22 cellular contexts compared by ENCODE assay signal in genomic region chr2:55138045-55138444, GRCh38.
A peak's percentile ranks its signal among the peaks of the same experiment; 100 is the strongest.
DNase-seq lines count a peak whose midpoint lies in the region; ATAC-seq and TF ChIP-seq lines count a peak whose summit lies in the region.
"Had no signal": no experiment of that assay in that cellular context is flagged by ENCODE, and none has a peak within 500 bp of the region (broad histone marks: within the 10 kb centered on the region; RNA-seq: fewer than 3 reads in every experiment).

No MANE protein-coding gene starts in this region.

- H3K9me3 Mint-ChIP-seq in stimulated activated effector memory CD8-positive, alpha-beta T cell treated with anti-CD3 and anti-CD28 coated beads, Interleukin-12 subunit alpha, Interleukin-12 subunit beta, amount 100 ng/mL, for 72 hours: no peaks in the 10 kb centered on the region
- H3K9me3 Mint-ChIP-seq: effector memory CD8-positive, alpha-beta T cell had no signal

- ATAC-seq in stimulated activated effector memory CD8-positive, alpha-beta T cell treated with anti-CD3 and anti-CD28 coated beads, Interleukin-12 subunit alpha, Interleukin-12 subunit beta, amount 100 ng/mL, for 72 hours: no peak
- ATAC-seq in HG03520 (IDR thresholded peaks at IDR 0.05; ENCODE audit: unreplicated experiment) (no peak), HG03432 (IDR thresholded peaks at IDR 0.05; ENCODE audit: unreplicated experiment) (no peak)
- ATAC-seq: activated naive CD4-positive, alpha-beta T cell treated with anti-CD3 and anti-CD28 coated beads, Interleukin-2, amount 50 U/mL, for 72 hours; effector memory CD8-positive, alpha-beta T cell; HCT116 had no signal

- H2AFZ ChIP-seq in OCI-LY3 (ENCODE audit: low read depth, low read length): no peak overlapping the region

- POLR2A ChIA-PET in AG04450 (lab: Yijun Ruan, JAX): interaction anchor here (0.8 to 2.3 kb wide), 2 partner anchors 17 to 23 kb away, joined by 7 read pairs; no protein-coding TSS in a partner anchor

- H3K27ac Mint-ChIP-seq in stimulated activated effector memory CD8-positive, alpha-beta T cell treated with anti-CD3 and anti-CD28 coated beads, Interleukin-12 subunit alpha, Interleukin-12 subunit beta, amount 100 ng/mL, for 72 hours: peak overlapping the region; percentile 18
- H3K27ac Mint-ChIP-seq: B cell; T-helper 2 cell treated with Interferon-gamma antibody and Interleukin-4, amounts not matched to agents 5 μg/mL and 100 μg/mL, for 36 hours had no signal

- H3K4me1 ChIP-seq in OCI-LY3 (ENCODE audit: low read length): peaks cover 47% of the 10 kb centered on the region
- H3K4me1 ChIP-seq in esophagus (ENCODE audit: control insufficient read depth in 2 of 2, insufficient read depth in 2 of 2, low read length in 1 of 2): peaks cover 4 to 8% of the 10 kb centered on the region in 2 donors

- peaks cover 13% of the 10 kb centered on the region for H3K4me1 Mint-ChIP-seq in stimulated activated effector memory CD8-positive, alpha-beta T cell treated with anti-CD3 and anti-CD28 coated beads, Interleukin-12 subunit alpha, Interleukin-12 subunit beta, amount 100 ng/mL, for 72 hours

- no peaks in the 10 kb centered on the region for H3K36me3 Mint-ChIP-seq in stimulated activated effector memory CD8-positive, alpha-beta T cell treated with anti-CD3 and anti-CD28 coated beads, Interleukin-12 subunit alpha, Interleukin-12 subunit beta, amount 100 ng/mL, for 72 hours
- H3K36me3 Mint-ChIP-seq: naive B cell had no signal

- H3K79me2 ChIP-seq in OCI-LY3 (ENCODE audit: low read length): no peaks in the 10 kb centered on the region

- H3K4me3 ChIP-seq in AG04450 (ENCODE audit: low read depth, low read length) (no peak overlapping the region), OCI-LY3 (ENCODE audit: low read length) (peak overlapping the region; percentile 59; the same call in 1 of the 2 replicates), esophagus (ENCODE audit: low read depth in 1 of 2, low read length in 2 of 2) (no peak overlapping the region)
- H3K4me3 ChIP-seq: suprapubic skin had no signal

- no peaks in the 10 kb centered on the region for H4K20me1 ChIP-seq in OCI-LY3 (ENCODE audit: insufficient read depth, low read length)

- H3K9ac ChIP-seq in OCI-LY3 (ENCODE audit: low read length): no peak overlapping the region; the same call in 1 of the 2 replicates
- H3K9ac ChIP-seq: KMS-11 had no signal

- TF ChIP-seq CTCF in AG04450 (IDR thresholded peaks at IDR 0.05; ENCODE audit: low read depth, low read length): no peak
- TF ChIP-seq CTCF in OCI-LY3 (IDR thresholded peaks at IDR 0.05; ENCODE audit: low read depth, low read length): no peak

- WGBS in esophagus, 2 donors: 46 to 48% methylated on average over 5 of the region's 5 CpGs

- H3K4me2 ChIP-seq in OCI-LY3 (ENCODE audit: low read length): peak overlapping the region; percentile 80
- H3K4me2 ChIP-seq: KMS-11 had no signal

- CTCF ChIA-PET in AG04450 (lab: Charles Lee): interaction anchor here (0.8 to 1.6 kb wide), 2 partner anchors 12 to 30 kb away, joined by 3 to 6 read pairs; no protein-coding TSS in a partner anchor

- peak overlapping the region; percentile 34 for H3K27ac ChIP-seq in AG04450 (ENCODE audit: low read depth, low read length)
- no peak overlapping the region for H3K27ac ChIP-seq in OCI-LY3 (ENCODE audit: low read length)
- H3K27ac ChIP-seq in esophagus (ENCODE audit: low read depth in 2 of 2, low read length in 1 of 2): peak overlapping the region; percentile 8 to 58
- H3K27ac ChIP-seq: KMS-11, suprapubic skin had no signal

- H3K9me3 ChIP-seq in AG04450 (ENCODE audit: control insufficient read depth, insufficient read depth, low read length): no peaks in the 10 kb centered on the region
- no peaks in the 10 kb centered on the region for H3K9me3 ChIP-seq in OCI-LY3 (ENCODE audit: insufficient read depth, low read length)
- no peaks in the 10 kb centered on the region for H3K9me3 ChIP-seq in esophagus (ENCODE audit: control insufficient read depth in 2 of 2, insufficient read depth in 1 of 2, low read depth in 1 of 2, low read length in 1 of 2)
- H3K9me3 ChIP-seq: suprapubic skin had no signal

- H3K36me3 ChIP-seq in OCI-LY3 (replicated peaks; ENCODE audit: low read depth, low read length): no peaks in the 10 kb centered on the region
- no peaks in the 10 kb centered on the region for H3K36me3 ChIP-seq in esophagus (ENCODE audit: control insufficient read depth in 2 of 2, insufficient read depth in 2 of 2, low read length in 1 of 2)
- H3K36me3 ChIP-seq: suprapubic skin had no signal

- H3K27me3 ChIP-seq in AG04450 (ENCODE audit: control insufficient read depth, insufficient read depth, low read length) (no peaks in the 10 kb centered on the region), OCI-LY3 (ENCODE audit: low read depth, low read length) (no peaks in the 10 kb centered on the region), esophagus (ENCODE audit: control insufficient read depth in 1 of 2, insufficient read depth in 2 of 2, low read length in 2 of 2) (no peaks in the 10 kb centered on the region)
- H3K27me3 ChIP-seq: suprapubic skin had no signal

- no peak for DNase-seq in AG04450 (ENCODE audit: low read depth, low spot score)
- no peak for DNase-seq in stimulated activated effector memory CD8-positive, alpha-beta T cell treated with anti-CD3 and anti-CD28 coated beads, Interleukin-12 subunit alpha, Interleukin-12 subunit beta, amount 100 ng/mL, for 72 hours (ENCODE audit: low spot score in 2 of 2)
- no peak for DNase-seq in NCI-H1436 treated with DMSO at 0.1 percent for 48 hours (lab: John Stamatoyannopoulos, UW)
- no peak for DNase-seq in AML-193 (lab: John Stamatoyannopoulos, UW)
- DNase-seq: activated CD4-positive, alpha-beta T cell treated with anti-CD3 and anti-CD28 coated beads, Interleukin-2, amount 50 U/mL, for 1 hour; DMS 273 treated with DMSO at 0.1 percent for 48 hours; effector memory CD8-positive, alpha-beta T cell; left cardiac atrium; mesendoderm; naive B cell; NCI-H1694; NCI-H2171 treated with DMSO at 0.1 percent for 48 hours had no signal

- no peak overlapping the region for H3K4me3 Mint-ChIP-seq in stimulated activated effector memory CD8-positive, alpha-beta T cell treated with anti-CD3 and anti-CD28 coated beads, Interleukin-12 subunit alpha, Interleukin-12 subunit beta, amount 100 ng/mL, for 72 hours
- H3K4me3 Mint-ChIP-seq: B cell; effector memory CD8-positive, alpha-beta T cell; T-helper 2 cell treated with Interferon-gamma antibody and Interleukin-4, amounts not matched to agents 5 μg/mL and 100 μg/mL, for 36 hours had no signal
